Comparison of ENCODE assay signal across 12 cellular contexts in the genomic region with DNA sequence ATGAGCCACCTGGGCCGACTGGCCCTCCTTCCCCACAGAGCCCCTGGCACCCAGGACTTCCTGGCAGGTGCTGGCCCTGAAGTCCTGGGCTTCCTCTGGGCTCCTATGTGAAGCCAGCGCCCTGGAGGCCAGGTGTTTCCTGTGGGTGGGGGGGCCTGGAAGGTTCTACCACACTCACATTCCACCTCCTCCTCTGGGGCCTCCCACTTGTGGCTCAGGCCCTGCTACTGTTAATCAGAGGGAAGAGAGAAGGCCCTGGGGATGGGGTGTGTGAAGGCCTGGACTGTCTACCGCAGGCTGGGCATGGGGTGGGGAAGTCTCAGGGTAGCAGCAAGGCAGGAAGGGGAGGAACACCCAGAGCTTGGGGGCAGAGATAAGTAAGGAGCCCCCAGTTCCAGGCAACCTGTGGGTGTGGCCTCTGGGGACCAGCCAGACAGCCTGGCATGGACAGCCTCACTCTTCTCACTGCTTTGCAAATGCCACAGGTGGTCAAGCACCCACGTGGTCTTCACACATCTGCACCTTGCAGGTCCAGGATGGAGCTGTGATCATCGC.
DNase-seq lines count a peak whose midpoint lies in the region; TF ChIP-seq lines count a peak whose summit lies in the region.
"Had no signal": no experiment of that assay in that cellular context is flagged by ENCODE, and none has a peak within 500 bp of the region (broad histone marks: within the 10 kb centered on the region; RNA-seq: fewer than 3 reads in every experiment).

No MANE protein-coding gene starts in this region.

- intact Hi-C loops in CD4-positive, alpha-beta memory T cell (cut with micrococcal nuclease): loop anchor here (10.0 kb wide), 1 partner anchor 72 kb away; no protein-coding TSS in a partner anchor

- peak overlapping the region in 5 of 8 donors; percentile 15 to 52 (median 47) for H3K4me3 Mint-ChIP-seq in CD4-positive, alpha-beta memory T cell
- H3K4me3 Mint-ChIP-seq in immature natural killer cell: peak overlapping the region in 4 of 5 donors; percentile 10 to 36 (median 28)
- H3K4me3 Mint-ChIP-seq: natural killer cell treated with Interleukin-12 subunit alpha and Interleukin-12 subunit beta and Interleukin-15 and Interleukin-18, amount 100 ng/mL, for 72 hours had no signal

- H3K36me3 Mint-ChIP-seq in CD4-positive, alpha-beta memory T cell: no peaks in the 10 kb centered on the region
- peaks cover 0 to 3% (median 0%) of the 10 kb centered on the region in 3 donors for H3K36me3 Mint-ChIP-seq in immature natural killer cell
- H3K36me3 Mint-ChIP-seq: natural killer cell treated with Interleukin-12 subunit alpha and Interleukin-12 subunit beta and Interleukin-15 and Interleukin-18, amount 100 ng/mL, for 72 hours had no signal

- no peaks in the 10 kb centered on the region for H3K27me3 ChIP-seq in CD4-positive, alpha-beta memory T cell (ENCODE audit: insufficient read depth, low read length)

- TF ChIP-seq CTCF in coronary artery (IDR thresholded peaks at IDR 0.05): no peak

- peak in 4 of 5 donors; percentile 18 to 54 (median 41) for DNase-seq in CD4-positive, alpha-beta memory T cell
- peak; percentile 94 for DNase-seq in Jurkat, Clone E6-1 (ENCODE audit: low read depth, low spot score)
- DNase-seq in UCSD-AML1 (lab: John Stamatoyannopoulos, UW; ENCODE audit: unreplicated experiment) (peak; percentile 72), immature natural killer cell (no peak), T1000 (lab: John Stamatoyannopoulos, UW) (no peak), EL (no peak), NCI-H69 (lab: John Stamatoyannopoulos, UW) (no peak), coronary artery (ENCODE audit: low spot score) (no peak)
- DNase-seq: NCI-H1105 treated with DMSO at 0.1 percent for 48 hours had no signal

- no peaks in the 10 kb centered on the region for H3K36me3 ChIP-seq in CD4-positive, alpha-beta memory T cell (ENCODE audit: insufficient read depth, low read length)

- peak overlapping the region; percentile 8 for H3K27ac ChIP-seq in CD4-positive, alpha-beta memory T cell (ENCODE audit: low read depth, low read length)
- no peak overlapping the region for H3K27ac ChIP-seq in coronary artery
- H3K27ac ChIP-seq: HL-60 had no signal

- H3K27me3 Mint-ChIP-seq in CD4-positive, alpha-beta memory T cell: no peaks in the 10 kb centered on the region
- peaks cover 7 to 16% (median 8%) of the 10 kb centered on the region in 3 donors for H3K27me3 Mint-ChIP-seq in immature natural killer cell (ENCODE audit: low read depth in 3 of 3)
- H3K27me3 Mint-ChIP-seq: natural killer cell treated with Interleukin-12 subunit alpha and Interleukin-12 subunit beta and Interleukin-15 and Interleukin-18, amount 100 ng/mL, for 72 hours had no signal

- no peak overlapping the region for H3K4me3 ChIP-seq in CD4-positive, alpha-beta memory T cell (ENCODE audit: low read length in 2 of 2)
- H3K4me3 ChIP-seq in Jurkat, Clone E6-1 (ENCODE audit: low read length): peak overlapping the region; percentile 30
- H3K4me3 ChIP-seq in coronary artery: no peak overlapping the region
- H3K4me3 ChIP-seq: skin epidermis had no signal

- peaks cover 30 to 56% (median 39%) of the 10 kb centered on the region in 4 donors for H3K4me1 Mint-ChIP-seq in CD4-positive, alpha-beta memory T cell
- H3K4me1 Mint-ChIP-seq in immature natural killer cell: peaks cover 36 to 54% of the 10 kb centered on the region in 2 donors

- H3K4me1 ChIP-seq in CD4-positive, alpha-beta memory T cell (ENCODE audit: insufficient read depth, low read length): peaks cover 70% of the 10 kb centered on the region

- H3K27ac Mint-ChIP-seq in CD4-positive, alpha-beta memory T cell: peak overlapping the region; percentile 51 to 92 (median 89)
- peak overlapping the region in 4 of 6 donors; percentile 16 to 58 (median 36) for H3K27ac Mint-ChIP-seq in immature natural killer cell
- H3K27ac Mint-ChIP-seq: natural killer cell treated with Interleukin-12 subunit alpha and Interleukin-12 subunit beta and Interleukin-15 and Interleukin-18, amount 100 ng/mL, for 72 hours had no signal

- no peaks in the 10 kb centered on the region for H3K9me3 ChIP-seq in CD4-positive, alpha-beta memory T cell (ENCODE audit: control insufficient read depth in 1 of 2, low read length in 2 of 2)

- POLR2A ChIA-PET in CD4-positive, alpha-beta memory T cell (lab: Charles Lee; ENCODE audit: partially characterized antibody): interaction anchor here (0.7 to 8.2 kb wide), 7 partner anchors 12 to 111 kb away, joined by 3 to 94 read pairs (median 6); a partner anchor contains a TSS

- CTCF ChIA-PET in CD4-positive, alpha-beta memory T cell (lab: Charles Lee; ENCODE audit: partially characterized antibody): interaction anchor here (0.9 to 1.1 kb wide), 3 partner anchors 42 to 111 kb away, joined by 3 read pairs; no protein-coding TSS in a partner anchor

- H3K9me3 Mint-ChIP-seq in CD4-positive, alpha-beta memory T cell: no peaks in the 10 kb centered on the region
- H3K9me3 Mint-ChIP-seq in immature natural killer cell: no peaks in the 10 kb centered on the region
- H3K9me3 Mint-ChIP-seq: natural killer cell treated with Interleukin-12 subunit alpha and Interleukin-12 subunit beta and Interleukin-15 and Interleukin-18, amount 100 ng/mL, for 72 hours had no signal

Comparison
In these comparisons a context has a peak if more than half of its experiments do, and no peak if none do; other contexts are left out.
1. DNase-seq: peak in CD4-positive, alpha-beta memory T cell (4 of 5), Jurkat, Clone E6-1 (single experiment) and UCSD-AML1 (single experiment); none in immature natural killer cell (0 of 3), T1000 (single experiment), EL (single experiment), NCI-H69 (single experiment) and coronary artery (single experiment).